Comparison of ENCODE assay signal across 18 cellular contexts in genomic region chr3:174951023-174951422, GRCh38.
A peak's percentile ranks its signal among the peaks of the same experiment; 100 is the strongest.
DNase-seq lines count a peak whose midpoint lies in the region; ATAC-seq and TF ChIP-seq lines count a peak whose summit lies in the region.
"Had no signal": no experiment of that assay in that cellular context is flagged by ENCODE, and none has a peak within 500 bp of the region (broad histone marks: within the 10 kb centered on the region; RNA-seq: fewer than 3 reads in every experiment).

No MANE protein-coding gene starts in this region.

- POLR2A ChIA-PET in activated CD4-positive, alpha-beta T cell treated with anti-CD3 and anti-CD28 coated beads, Interleukin-2, amount 10 ng/mL, durations not matched to agents 7 days and 5 days (lab: Charles Lee): no interaction called here

- H2AFZ ChIP-seq in GM23248: no peak overlapping the region

- H3K9ac ChIP-seq in GM23248: 0 out of 2 replicates have a peak overlapping the region, but pooled peaks have one; percentile 56
- H3K9ac ChIP-seq: KMS-11 had no signal

- TF ChIP-seq CTCF in fibroblast of mammary gland (conservative IDR thresholded peaks at IDR 0.05; ENCODE audit: control insufficient read depth, insufficient read depth, low read depth, low read length): no peak

- DNase-seq in GM23248: peak; percentile 78
- DNase-seq in SJSA1 (ENCODE audit: low read depth in 1 of 2, low spot score in 2 of 2): peak in 1 of 2 experiments; percentile 65
- peak; percentile 76 for DNase-seq in fibroblast of mammary gland (ENCODE audit: low read depth)
- DNase-seq in renal cortical epithelial cell (ENCODE audit: low read depth): peak; percentile 88
- no peak for DNase-seq in NAMALWA (ENCODE audit: low spot score)
- DNase-seq in activated CD4-positive, alpha-beta T cell treated with anti-CD3 and anti-CD28 coated beads, Interleukin-2, amount 10 ng/mL, durations not matched to agents 7 days and 5 days: no peak
- DNase-seq: activated naive CD8-positive, alpha-beta T cell treated with anti-CD3 and anti-CD28 coated beads for 36 hours; activated T-cell treated with anti-CD3 and anti-CD28 coated beads for 4 hours; cortex of kidney; naive thymus-derived CD8-positive, alpha-beta T cell; NCI-H2029 treated with DMSO at 0.1 percent for 48 hours; stimulated activated naive CD8-positive, alpha-beta T cell treated with anti-CD3 and anti-CD28 coated beads, Interleukin-15, amount 100 ng/mL, for 72 hours had no signal

- no peaks in the 10 kb centered on the region for H3K36me3 Mint-ChIP-seq in activated CD4-positive, alpha-beta T cell treated with anti-CD3 and anti-CD28 coated beads, Interleukin-2, amount 10 ng/mL, durations not matched to agents 7 days and 5 days (ENCODE audit: low read depth)
- H3K36me3 Mint-ChIP-seq: activated naive CD8-positive, alpha-beta T cell treated with anti-CD3 and anti-CD28 coated beads for 36 hours; CD14-positive monocyte; naive thymus-derived CD8-positive, alpha-beta T cell; WTC11 had no signal

- no peaks in the 10 kb centered on the region for H3K4me1 Mint-ChIP-seq in activated CD4-positive, alpha-beta T cell treated with anti-CD3 and anti-CD28 coated beads, Interleukin-2, amount 10 ng/mL, durations not matched to agents 7 days and 5 days
- H3K4me1 Mint-ChIP-seq: activated naive CD8-positive, alpha-beta T cell treated with anti-CD3 and anti-CD28 coated beads for 36 hours; CD14-positive monocyte; naive thymus-derived CD8-positive, alpha-beta T cell; stimulated activated naive CD8-positive, alpha-beta T cell treated with anti-CD3 and anti-CD28 coated beads, Interleukin-15, amount 100 ng/mL, for 72 hours had no signal

- H3K4me2 ChIP-seq in GM23248 (ENCODE audit: unreplicated experiment): peak overlapping the region; percentile 55
- H3K4me2 ChIP-seq: KMS-11 had no signal

- in situ Hi-C loops in GM23248 (cut with MboI): no loop called here

- H3K79me2 ChIP-seq in GM23248 (ENCODE audit: insufficient read depth): no peaks in the 10 kb centered on the region

- H3K4me3 Mint-ChIP-seq in activated CD4-positive, alpha-beta T cell treated with anti-CD3 and anti-CD28 coated beads, Interleukin-2, amount 10 ng/mL, durations not matched to agents 7 days and 5 days: no peak overlapping the region
- H3K4me3 Mint-ChIP-seq: activated naive CD8-positive, alpha-beta T cell treated with anti-CD3 and anti-CD28 coated beads for 36 hours; CD14-positive monocyte; naive thymus-derived CD8-positive, alpha-beta T cell; stimulated activated naive CD8-positive, alpha-beta T cell treated with anti-CD3 and anti-CD28 coated beads, Interleukin-15, amount 100 ng/mL, for 72 hours; WTC11 had no signal

- no peaks in the 10 kb centered on the region for H3K9me2 ChIP-seq in GM23248 (ENCODE audit: insufficient read depth)

- no peaks in the 10 kb centered on the region for H3K9me3 ChIP-seq in GM23248 (ENCODE audit: low read depth)
- H3K9me3 ChIP-seq in SJSA1 (replicated peaks): no peaks in the 10 kb centered on the region; the same call in 1 of the 2 replicates

- peaks cover 36% of the 10 kb centered on the region for H3F3A ChIP-seq in GM23248 (ENCODE audit: insufficient read depth)

- H3K4me3 ChIP-seq in GM23248 (no peak overlapping the region), SJSA1 (no peak overlapping the region), fibroblast of mammary gland (ENCODE audit: control insufficient read depth, low read depth, low read length) (no peak overlapping the region)

- H4K20me1 ChIP-seq in GM23248 (ENCODE audit: insufficient read depth): no peaks in the 10 kb centered on the region

- no peaks in the 10 kb centered on the region for H3K27me3 ChIP-seq in GM23248 (replicated peaks; ENCODE audit: insufficient read depth)
- no peaks in the 10 kb centered on the region for H3K27me3 ChIP-seq in SJSA1 (replicated peaks)

- H3K27ac ChIP-seq in GM23248: peak overlapping the region; percentile 93
- H3K27ac ChIP-seq in SJSA1: peak overlapping the region; percentile 97
- H3K27ac ChIP-seq: KMS-11 had no signal

- no peak for ATAC-seq in GM18520 (IDR thresholded peaks at IDR 0.05; ENCODE audit: unreplicated experiment)
- no peak for ATAC-seq in HG02870 (IDR thresholded peaks at IDR 0.05; ENCODE audit: unreplicated experiment)
- ATAC-seq: naive thymus-derived CD8-positive, alpha-beta T cell; sciatic nerve; stimulated activated naive CD8-positive, alpha-beta T cell treated with anti-CD3 and anti-CD28 coated beads, Interleukin-15, amount 100 ng/mL, for 72 hours; WTC11 had no signal

- no peaks in the 10 kb centered on the region for H3K36me3 ChIP-seq in GM23248 (ENCODE audit: low read depth)
- H3K36me3 ChIP-seq in SJSA1: no peaks in the 10 kb centered on the region

- no peak overlapping the region for H3K27ac Mint-ChIP-seq in activated CD4-positive, alpha-beta T cell treated with anti-CD3 and anti-CD28 coated beads, Interleukin-2, amount 10 ng/mL, durations not matched to agents 7 days and 5 days
- H3K27ac Mint-ChIP-seq: activated naive CD8-positive, alpha-beta T cell treated with anti-CD3 and anti-CD28 coated beads for 36 hours; CD14-positive monocyte; naive thymus-derived CD8-positive, alpha-beta T cell; stimulated activated naive CD8-positive, alpha-beta T cell treated with anti-CD3 and anti-CD28 coated beads, Interleukin-15, amount 100 ng/mL, for 72 hours; WTC11 had no signal

- CTCF ChIA-PET in activated CD4-positive, alpha-beta T cell treated with anti-CD3 and anti-CD28 coated beads, Interleukin-2, amount 10 ng/mL, durations not matched to agents 7 days and 5 days (lab: Charles Lee): no interaction called here

- H3K27me3 Mint-ChIP-seq in activated CD4-positive, alpha-beta T cell treated with anti-CD3 and anti-CD28 coated beads, Interleukin-2, amount 10 ng/mL, durations not matched to agents 7 days and 5 days: no peaks in the 10 kb centered on the region
- H3K27me3 Mint-ChIP-seq: activated naive CD8-positive, alpha-beta T cell treated with anti-CD3 and anti-CD28 coated beads for 36 hours; naive thymus-derived CD8-positive, alpha-beta T cell; stimulated activated naive CD8-positive, alpha-beta T cell treated with anti-CD3 and anti-CD28 coated beads, Interleukin-15, amount 100 ng/mL, for 72 hours had no signal

- WGBS in GM23248 (ENCODE audit: low coverage in 1 of 2, low lambda C conversion rate in 2 of 2, missing lambda C conversion rate in 2 of 2), 2 experiments: 21 to 22% methylated on average over 3 of the region's 3 CpGs

- H3K4me1 ChIP-seq in GM23248 (ENCODE audit: insufficient read depth) (peaks cover 69% of the 10 kb centered on the region), SJSA1 (replicated peaks) (peaks cover 73% of the 10 kb centered on the region)

- peaks cover 3% of the 10 kb centered on the region for H3K9me3 Mint-ChIP-seq in activated CD4-positive, alpha-beta T cell treated with anti-CD3 and anti-CD28 coated beads, Interleukin-2, amount 10 ng/mL, durations not matched to agents 7 days and 5 days
- H3K9me3 Mint-ChIP-seq: activated naive CD8-positive, alpha-beta T cell treated with anti-CD3 and anti-CD28 coated beads for 36 hours; stimulated activated naive CD8-positive, alpha-beta T cell treated with anti-CD3 and anti-CD28 coated beads, Interleukin-15, amount 100 ng/mL, for 72 hours had no signal

Comparison
In these comparisons a context has a peak if more than half of its experiments do, and no peak if none do; other contexts are left out.
1. DNase-seq: peak in GM23248 (single experiment), fibroblast of mammary gland (single experiment) and renal cortical epithelial cell (single experiment); none in NAMALWA (single experiment) and activated CD4-positive, alpha-beta T cell treated with anti-CD3 and anti-CD28 coated beads, Interleukin-2, amount 10 ng/mL, durations not matched to agents 7 days and 5 days (single experiment).